11 cellular contexts compared by ENCODE assay signal in the genomic region with DNA sequence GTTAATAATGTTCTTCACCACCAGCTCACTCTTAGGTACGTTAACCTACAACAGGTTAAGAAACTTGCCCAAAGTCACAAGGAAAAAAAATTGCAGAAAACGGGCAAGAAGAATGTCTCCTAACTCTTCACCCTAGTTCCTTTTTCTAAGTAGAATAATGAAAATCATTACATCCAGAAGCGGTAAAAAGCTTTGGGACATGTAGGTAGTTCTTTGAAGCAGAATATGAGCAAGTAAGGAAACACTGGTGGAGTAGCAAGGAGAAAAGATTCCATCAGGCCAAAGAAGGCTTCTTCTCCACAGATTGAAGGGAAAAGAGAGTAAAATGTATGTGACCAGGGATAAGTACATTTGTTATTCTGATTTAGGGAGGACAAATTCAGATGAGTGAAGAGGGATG. TPM values are rescaled to one million over a fixed set of nuclear protein-coding genes. Genes with fewer than 3 reads are reported as not detected.
DNase-seq lines count a peak whose midpoint lies in the region; ATAC-seq and TF ChIP-seq lines count a peak whose summit lies in the region.
"Had no signal": no experiment of that assay in that cellular context is flagged by ENCODE, and none has a peak within 500 bp of the region (broad histone marks: within the 10 kb centered on the region; RNA-seq: fewer than 3 reads in every experiment).

No MANE protein-coding gene starts in this region.

- CTCF ChIA-PET in Calu3 (lab: Charles Lee), result no interaction called here

- no peaks in the 10 kb centered on the region for H3K9me3 Mint-ChIP-seq in Calu3 (ENCODE audit: low read depth, unreplicated experiment)
- no peaks in the 10 kb centered on the region for H3K9me3 Mint-ChIP-seq in activated naive CD8-positive, alpha-beta T cell (ENCODE audit: low read depth)
- no peaks in the 10 kb centered on the region for H3K9me3 Mint-ChIP-seq in naive thymus-derived CD8-positive, alpha-beta T cell

- intact Hi-C loops in Calu3 (cut with micrococcal nuclease; ENCODE audit: unreplicated experiment), result loop anchor here (2.0 kb wide), 1 partner anchor 121 kb away; no protein-coding TSS in a partner anchor

- BruUV-seq in Calu3 (replicated peaks; lab: Mats Ljungman, UMichigan), result TSS peak; percentile 3

- in situ Hi-C loops in GM13977 (cut with MboI; ENCODE audit: low pct_unique_long_range_greater_than_20kb, low sequenced_read_pairs, unreplicated experiment), result loop anchor here (25.0 kb wide), 1 partner anchor 370 kb away; no protein-coding TSS in a partner anchor

- H3K4me3 Mint-ChIP-seq in Calu3 (ENCODE audit: low read depth, unreplicated experiment), result peak overlapping the region; percentile 44
- peak overlapping the region; percentile 97 for H3K4me3 Mint-ChIP-seq in activated naive CD8-positive, alpha-beta T cell
- H3K4me3 Mint-ChIP-seq in naive thymus-derived CD8-positive, alpha-beta T cell, result peak overlapping the region in 7 of 10 donors; percentile 0 to 98 (median 35)

- no peaks in the 10 kb centered on the region for H3K27me3 Mint-ChIP-seq in Calu3 (ENCODE audit: unreplicated experiment)
- H3K27me3 Mint-ChIP-seq in activated naive CD8-positive, alpha-beta T cell, result no peaks in the 10 kb centered on the region
- no peaks in the 10 kb centered on the region for H3K27me3 Mint-ChIP-seq in naive thymus-derived CD8-positive, alpha-beta T cell

- H3K4me2 ChIP-seq in BLaER1, result peak overlapping the region; percentile 88

- TF ChIP-seq CTCF in Calu3 (IDR thresholded peaks at IDR 0.05; ENCODE audit: unreplicated experiment), result no peak
- TF ChIP-seq CTCF in GM13977 (IDR thresholded peaks at IDR 0.05; ENCODE audit: extremely low read depth, insufficient read depth, missing control alignments), result no peak

- H3K36me3 ChIP-seq in BLaER1, result peaks cover 18% of the 10 kb centered on the region
- H3K36me3 ChIP-seq: brain microvascular endothelial cell had no signal

- peak overlapping the region; percentile 65 for H3K27ac Mint-ChIP-seq in Calu3 (ENCODE audit: unreplicated experiment)
- peak overlapping the region; percentile 95 for H3K27ac Mint-ChIP-seq in activated naive CD8-positive, alpha-beta T cell
- H3K27ac Mint-ChIP-seq in naive thymus-derived CD8-positive, alpha-beta T cell, result peak overlapping the region in 3 of 10 donors; percentile 60 to 75 (median 63)

- H3K36me3 Mint-ChIP-seq in Calu3 (ENCODE audit: insufficient read depth, unreplicated experiment), result peaks cover 28% of the 10 kb centered on the region
- peaks cover 20% of the 10 kb centered on the region for H3K36me3 Mint-ChIP-seq in activated naive CD8-positive, alpha-beta T cell
- peaks cover 0 to 37% (median 3%) of the 10 kb centered on the region in 3 donors for H3K36me3 Mint-ChIP-seq in naive thymus-derived CD8-positive, alpha-beta T cell

- peak overlapping the region; percentile 96 for H3K27ac ChIP-seq in BLaER1
- H3K27ac ChIP-seq: testis had no signal

- POLR2A ChIA-PET in naive thymus-derived CD8-positive, alpha-beta T cell (lab: Charles Lee), result no interaction called here

- peaks cover 11% of the 10 kb centered on the region for H3K4me1 Mint-ChIP-seq in Calu3 (ENCODE audit: low read depth, unreplicated experiment)
- peaks cover 57% of the 10 kb centered on the region for H3K4me1 Mint-ChIP-seq in activated naive CD8-positive, alpha-beta T cell (ENCODE audit: low read depth)
- H3K4me1 Mint-ChIP-seq in naive thymus-derived CD8-positive, alpha-beta T cell, result peaks cover 9 to 61% (median 44%) of the 10 kb centered on the region in 4 donors

- peak overlapping the region; percentile 97 for H3K9ac ChIP-seq in BLaER1

- ATAC-seq in naive thymus-derived CD8-positive, alpha-beta T cell, result no peak
- ATAC-seq in activated CD4-positive, CD25-positive, alpha-beta regulatory T cell treated with anti-CD3 and anti-CD28 coated beads, Interleukin-2, amount 50 U/mL, for 24 hours, result no peak

- peaks cover 42% of the 10 kb centered on the region for H3K4me1 ChIP-seq in BLaER1
- H3K4me1 ChIP-seq: testis had no signal

- H3K4me3 ChIP-seq in BLaER1, result peak overlapping the region; percentile 98
- H3K4me3 ChIP-seq: testis had no signal

- H3K9me3 ChIP-seq in BLaER1, result no peaks in the 10 kb centered on the region
- H3K9me3 ChIP-seq: testis had no signal

- no peaks in the 10 kb centered on the region for H3K27me3 ChIP-seq in BLaER1
- H3K27me3 ChIP-seq: brain microvascular endothelial cell, testis had no signal

- DNase-seq in Calu3 (no peak), retina (no peak), GM13977 (ENCODE audit: low spot score) (no peak)
- DNase-seq in naive thymus-derived CD8-positive, alpha-beta T cell, result no peak
- no peak for DNase-seq in stimulated activated CD4-positive, alpha-beta T cell treated with anti-CD3 and anti-CD28 coated beads, Interleukin-2, amount 100 ng/mL, for 48 hours
- DNase-seq: brain microvascular endothelial cell, mesendoderm, testis had no signal

- peaks cover 30% of the 10 kb centered on the region for H4K20me1 ChIP-seq in BLaER1

RNA-seq across cellular contexts. Expression of a gene that starts 4.1 kb away (rescaled TPM):
- total RNA-seq in Calu3 (2022), result 22.1 and 28.3 TPM in 2 replicates
- total RNA-seq in naive thymus-derived CD8-positive, alpha-beta T cell, result 10 to 100 TPM; 33.9 to 40.8 TPM
- polyA plus RNA-seq in naive thymus-derived CD8-positive, alpha-beta T cell, result 10 to 100 TPM; 10.4 to 12.0 (median 11.4) TPM

Comparison
In these comparisons a context has a peak if more than half of its experiments do, and no peak if none do; other contexts are left out.
1. H3K4me3 Mint-ChIP-seq: peak in every context shown above with its lines; median percentile 97 in activated naive CD8-positive, alpha-beta T cell; 44 in Calu3; 35 in naive thymus-derived CD8-positive, alpha-beta T cell.